In the genomic region with DNA sequence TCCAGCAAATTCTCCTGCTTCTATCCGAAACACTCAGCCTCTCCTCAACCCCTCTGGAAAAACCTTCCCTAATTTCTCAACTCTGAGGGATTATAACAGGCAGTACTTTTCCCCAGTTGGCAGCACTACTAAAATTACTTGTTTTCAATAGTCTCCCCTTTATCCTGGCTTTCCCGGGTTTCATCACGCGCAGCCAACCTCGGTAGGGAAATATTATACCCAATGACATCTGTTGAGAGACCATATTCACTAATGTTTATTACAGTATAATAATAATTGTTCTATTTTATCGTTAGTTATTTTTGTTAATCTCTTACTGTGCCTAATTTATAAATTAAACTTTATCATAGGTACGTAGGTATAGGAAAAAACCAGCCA, we compare ENCODE assay signal across 8 cellular contexts. TPM values are rescaled to one million over a fixed set of nuclear protein-coding genes. Genes with fewer than 3 reads are reported as not detected.
DNase-seq lines count a peak whose midpoint lies in the region; ATAC-seq, FAIRE-seq and TF ChIP-seq lines count a peak whose summit lies in the region.

No MANE protein-coding gene starts in this region.

- H3K4me1 ChIP-seq in OCI-LY7 (ENCODE audit: insufficient read depth, low read length, poor library complexity, severe bottlenecking) (peaks cover 9% of the 10 kb centered on the region), esophagus muscularis mucosa (peaks cover 8 to 23% (median 20%) of the 10 kb centered on the region in 4 donors), neutrophil (ENCODE audit: control insufficient read depth in 1 of 2, insufficient read depth in 1 of 2, low read depth in 1 of 2, low read length in 1 of 2) (peaks cover 9 to 10% of the 10 kb centered on the region in 2 experiments)

- peak overlapping the region; percentile 34 for H3K4me2 ChIP-seq in OCI-LY7 (ENCODE audit: low read length)

- TF ChIP-seq POLR2A in esophagus muscularis mucosa (IDR thresholded peaks at IDR 0.05; ENCODE audit: low read depth) = no peak
- no peak for TF ChIP-seq POLR2A in GM18505 (IDR thresholded peaks at IDR 0.05; ENCODE audit: borderline replicate concordance, extremely low read depth, insufficient read depth, insufficient read length)

- H3K79me2 ChIP-seq in OCI-LY7 (ENCODE audit: insufficient read depth, low read depth, low read length) = peaks cover 31% of the 10 kb centered on the region

- H3K36me3 ChIP-seq in OCI-LY7 (ENCODE audit: insufficient read depth, low read length) (peaks cover 32% of the 10 kb centered on the region), esophagus muscularis mucosa (peaks cover 2 to 17% (median 10%) of the 10 kb centered on the region in 4 donors), neutrophil (peaks cover 5% of the 10 kb centered on the region)

- POLR2A ChIA-PET in OCI-LY7 (lab: Charles Lee) = interaction anchor here (0.7 to 1.9 kb wide), 4 partner anchors 10 to 100 kb away, joined by 4 to 7 read pairs (median 4); no protein-coding TSS in a partner anchor

- no peak for DNase-seq in OCI-LY7 (ENCODE audit: low spot score)
- no peak for DNase-seq in esophagus muscularis mucosa (ENCODE audit: extremely low spot score)
- no peak for DNase-seq in NCI-H526 treated with DMSO at 0.1 percent for 48 hours (lab: John Stamatoyannopoulos, UW)
- DNase-seq in HTR-8/SVneo (ENCODE audit: insufficient read length, low spot score) = no peak

- H3K27ac ChIP-seq in OCI-LY7 (ENCODE audit: low read depth, low read length, poor library complexity, severe bottlenecking) = no peak overlapping the region
- peak overlapping the region; percentile 73 to 87 (median 78) for H3K27ac ChIP-seq in esophagus muscularis mucosa (replicated peaks in 1 of 4)
- H3K27ac ChIP-seq in neutrophil = peak overlapping the region; percentile 79

- ATAC-seq in GM19372 (IDR thresholded peaks at IDR 0.05; ENCODE audit: low read depth, unreplicated experiment) = peak; percentile 4
- ATAC-seq in HG02678 (IDR thresholded peaks at IDR 0.05; ENCODE audit: unreplicated experiment) = no peak
- ATAC-seq in GM18505 (IDR thresholded peaks at IDR 0.05; ENCODE audit: unreplicated experiment) = no peak

- FAIRE-seq in HTR-8/SVneo (lab: Jason Lieb, UNC) = no peak

- TF ChIP-seq CTCF in OCI-LY7 (conservative IDR thresholded peaks at IDR 0.05; ENCODE audit: low read length) = no peak
- TF ChIP-seq CTCF in esophagus muscularis mucosa (IDR thresholded peaks at IDR 0.05) = no peak
- TF ChIP-seq CTCF in neutrophil (IDR thresholded peaks at IDR 0.05) = no peak

- 11% methylated on average over 7 of the region's 7 CpGs for WGBS in esophagus muscularis mucosa

- intact Hi-C loops in OCI-LY7 (cut with micrococcal nuclease; ENCODE audit: unreplicated experiment) (no loop called here), esophagus muscularis mucosa (cut with DNase I) (no loop called here)

- H3K9me3 ChIP-seq in OCI-LY7 (ENCODE audit: low read length) (no peaks in the 10 kb centered on the region; the same call in 1 of the 2 replicates), esophagus muscularis mucosa (no peaks in the 10 kb centered on the region), neutrophil (no peaks in the 10 kb centered on the region)

- H4K20me1 ChIP-seq in OCI-LY7 (ENCODE audit: insufficient read depth, low read length) = no peaks in the 10 kb centered on the region

- BruUV-seq in OCI-LY7 (replicated peaks; lab: Mats Ljungman, UMichigan) = no TSS peak

- H3K27me3 ChIP-seq in esophagus muscularis mucosa (no peaks in the 10 kb centered on the region), neutrophil (no peaks in the 10 kb centered on the region)

- peak overlapping the region; percentile 87 for H3K4me3 ChIP-seq in OCI-LY7 (ENCODE audit: low read depth, low read length, poor library complexity, severe bottlenecking)
- peak overlapping the region; percentile 82 to 99 (median 96) for H3K4me3 ChIP-seq in esophagus muscularis mucosa
- peak overlapping the region; percentile 77 to 90 for H3K4me3 ChIP-seq in neutrophil (ENCODE audit: low read depth in 1 of 2, low read length in 1 of 2)

- no peak for TF ChIP-seq EP300 in esophagus muscularis mucosa (IDR thresholded peaks at IDR 0.05)

- CTCF ChIA-PET in OCI-LY7 (lab: Charles Lee; ENCODE audit: unreplicated experiment) = no interaction called here

- peak overlapping the region; percentile 84 for H2AFZ ChIP-seq in OCI-LY7 (ENCODE audit: low read length)

- no peaks in the 10 kb centered on the region for H3K9me2 ChIP-seq in OCI-LY7 (ENCODE audit: insufficient read depth, low read length)

RNA-seq across cellular contexts. Expression of a gene that starts 0.3 kb away (rescaled TPM):
- 38.8 and 43.0 TPM in 2 replicates for total RNA-seq in OCI-LY7 (2014; rRNA removed; shearing (Covaris generic))
- total RNA-seq in OCI-LY7 (2022) (39.3 and 40.7 TPM in 2 replicates), esophagus muscularis mucosa (10 to 100 TPM in 1 of 4 donors, 1 to 10 TPM in 3; 9.1 to 13.6 (median 9.2) TPM)
